8 cellular contexts compared by ENCODE assay signal in the genomic region with DNA sequence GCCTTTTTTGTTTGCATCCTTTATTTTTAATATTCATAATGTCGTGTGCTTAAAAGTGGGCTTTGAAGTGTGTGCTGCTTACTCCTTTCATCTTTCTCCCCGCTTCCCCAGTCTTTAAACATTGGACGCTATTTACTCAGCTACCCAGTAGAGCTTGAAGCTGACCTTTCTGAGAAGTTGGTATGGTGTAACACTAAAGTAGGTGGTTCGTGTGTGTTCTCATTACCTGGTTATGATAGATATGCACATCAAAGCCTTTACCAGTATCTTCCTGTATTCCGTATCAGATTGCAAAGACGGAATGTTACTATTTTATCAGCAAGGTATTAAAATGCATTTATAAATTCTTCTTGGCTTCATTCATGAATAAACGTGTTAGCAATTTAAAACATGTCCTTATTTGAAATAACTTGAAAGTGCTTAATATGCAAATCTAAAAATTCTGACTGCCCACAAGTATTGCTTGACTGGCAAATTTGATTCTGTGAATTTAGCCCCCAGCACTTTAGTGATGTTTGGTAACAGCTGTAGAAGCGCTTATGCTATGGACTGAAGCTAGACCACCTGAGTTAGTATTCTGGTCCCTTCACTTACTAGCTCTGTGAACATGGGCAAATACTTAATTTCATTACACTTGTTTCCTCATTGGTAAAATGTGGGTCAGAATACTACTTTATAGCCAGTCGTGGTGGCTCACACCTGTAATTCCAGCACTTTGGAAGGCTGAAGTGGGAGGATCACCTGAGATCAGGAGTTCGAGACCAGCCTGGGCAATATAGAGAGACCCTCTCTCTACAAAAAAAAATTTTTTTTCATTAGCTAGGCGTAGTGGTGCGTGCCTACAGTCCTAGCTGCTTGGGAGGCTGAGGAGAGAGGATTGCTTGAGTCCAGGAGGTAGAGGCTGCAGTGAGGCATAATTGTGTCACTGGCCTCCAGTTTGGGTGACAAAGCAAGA. TPM values are rescaled to one million over a fixed set of nuclear protein-coding genes. Genes with fewer than 3 reads are reported as not detected.
A peak's percentile ranks its signal among the peaks of the same experiment; 100 is the strongest.
DNase-seq lines count a peak whose midpoint lies in the region; ATAC-seq, FAIRE-seq and TF ChIP-seq lines count a peak whose summit lies in the region.

No MANE protein-coding gene starts in this region.

- H3K9me3 ChIP-seq in HepG2 (ENCODE audit: low read length) (no peaks in the 10 kb centered on the region), transverse colon (no peaks in the 10 kb centered on the region)

- intact Hi-C loops in HepG2 (cut with micrococcal nuclease; ENCODE audit: unreplicated experiment) = loop anchor here (10.0 kb wide), 1 partner anchor 324 kb away; no protein-coding TSS in a partner anchor
- intact Hi-C loops in transverse colon (cut with DNase I; ENCODE audit: low total_unique reads) = no loop called here

- H3K27me3 Mint-ChIP-seq in activated T-cell treated with anti-CD3 and anti-CD28 coated beads, Interleukin-2, amount 50 U/mL, for 72 hours (ENCODE audit: low read depth) = no peaks in the 10 kb centered on the region
- H3K27me3 Mint-ChIP-seq in activated naive CD8-positive, alpha-beta T cell = no peaks in the 10 kb centered on the region

- peak overlapping the region; percentile 97 for H3K27ac Mint-ChIP-seq in activated T-cell treated with anti-CD3 and anti-CD28 coated beads, Interleukin-2, amount 50 U/mL, for 72 hours
- peak overlapping the region; percentile 73 for H3K27ac Mint-ChIP-seq in activated naive CD8-positive, alpha-beta T cell

- peaks cover 27% of the 10 kb centered on the region for H3K4me1 ChIP-seq in HepG2 (ENCODE audit: insufficient read depth, low read length)
- peaks cover 20 to 40% (median 27%) of the 10 kb centered on the region in 4 donors for H3K4me1 ChIP-seq in transverse colon

- DNase-seq in activated T-cell treated with anti-CD3 and anti-CD28 coated beads, Interleukin-2, amount 50 U/mL, for 72 hours = no peak
- no peak for DNase-seq in activated T-cell treated with anti-CD3 and anti-CD28 coated beads, Interleukin-2, amount 50 U/mL, for 1 hour
- DNase-seq in HepG2 (ENCODE audit: low spot score) (peak; percentile 70), transverse colon (no peak), islet precursor cell (no peak), NCI-H226 (no peak)
- no peak for DNase-seq in activated effector memory CD4-positive, alpha-beta T cell treated with Interleukin-2 at 50 U/mL for 16 hours

- in situ Hi-C loops in HepG2 (cut with HindIII; ENCODE audit: extremely low pct_ligation_motif_present, low pct_unique_long_range_greater_than_20kb) = no loop called here
- in situ Hi-C loops in transverse colon (cut with MboI; ENCODE audit: low pct_ligation_motif_present in 1 of 4, low pct_unique_long_range_greater_than_20kb in 1 of 4, low sequenced_read_pairs in 3 of 4) = no loop called here

- peaks cover 29% of the 10 kb centered on the region for H3K79me2 ChIP-seq in HepG2 (ENCODE audit: insufficient read depth, low read length)

- FAIRE-seq in HepG2 (lab: Jason Lieb, UNC) = peak; percentile 18

- CTCF ChIA-PET in HepG2 (lab: Yijun Ruan, JAX; ENCODE audit: low intra/inter-chr PET ratio, low total read pairs) = no interaction called here

- peak overlapping the region; percentile 94 to 99 for H3K4me3 Mint-ChIP-seq in activated T-cell treated with anti-CD3 and anti-CD28 coated beads, Interleukin-2, amount 50 U/mL, for 72 hours
- peak overlapping the region; percentile 94 for H3K4me3 Mint-ChIP-seq in activated naive CD8-positive, alpha-beta T cell

- peak overlapping the region; percentile 78 to 92 (median 87) for H3K4me3 ChIP-seq in HepG2 (replicated peaks in 1 of 3; ENCODE audit: insufficient read depth in 1 of 3, low read depth in 2 of 3, low read length in 3 of 3)
- peak overlapping the region; percentile 77 to 81 (median 80) for H3K4me3 ChIP-seq in transverse colon

- H3K27ac ChIP-seq in HepG2 (ENCODE audit: extremely low read length, insufficient read depth, low read length) (peak overlapping the region; percentile 91), transverse colon (peak overlapping the region; percentile 94 to 98 (median 97))

- WGBS in HepG2 (ENCODE audit: low lambda C conversion rate) = 39% methylated on average over 12 of the region's 12 CpGs
- 66 to 77% methylated on average over 10 to 12 of the region's 12 CpGs for WGBS in transverse colon (ENCODE audit: low coverage in 1 of 2), 2 donors

- TF ChIP-seq POLR2A in HepG2 (IDR thresholded peaks at IDR 0.05; ENCODE audit: insufficient read depth in 1 of 2, low read depth in 2 of 2, low read length in 2 of 2) = no peak
- TF ChIP-seq POLR2A in transverse colon (IDR thresholded peaks at IDR 0.05) = no peak

- TF ChIP-seq RAD21 in HepG2 (CRISPR knock-in tag; IDR thresholded peaks at IDR 0.05) = no peak

- H3K36me3 Mint-ChIP-seq in activated T-cell treated with anti-CD3 and anti-CD28 coated beads, Interleukin-2, amount 50 U/mL, for 72 hours (ENCODE audit: insufficient read depth in 2 of 2) = peaks cover 11 to 12% of the 10 kb centered on the region in 2 donors
- peaks cover 5% of the 10 kb centered on the region for H3K36me3 Mint-ChIP-seq in activated naive CD8-positive, alpha-beta T cell

- no peak for ATAC-seq in activated T-cell treated with anti-CD3 and anti-CD28 coated beads, Interleukin-2, amount 50 U/mL, for 72 hours (replicated peaks in 1 of 2)
- peak; percentile 10; the same call in 2 of the 3 replicates for ATAC-seq in HepG2

- H3K9me3 Mint-ChIP-seq in activated T-cell treated with anti-CD3 and anti-CD28 coated beads, Interleukin-2, amount 50 U/mL, for 72 hours = no peaks in the 10 kb centered on the region
- peaks cover 3% of the 10 kb centered on the region for H3K9me3 Mint-ChIP-seq in activated naive CD8-positive, alpha-beta T cell (ENCODE audit: low read depth)

- H2AFZ ChIP-seq in HepG2 (ENCODE audit: low read length) = no peak overlapping the region

- H3K27me3 ChIP-seq in HepG2 (ENCODE audit: control insufficient read depth in 1 of 2, insufficient read depth in 2 of 2, low read length in 2 of 2) (peaks cover 0 to 7% of the 10 kb centered on the region in 2 experiments; a peak in 1 of 5 replicates), transverse colon (no peaks in the 10 kb centered on the region)

- H3K9ac ChIP-seq in HepG2 (ENCODE audit: insufficient read depth, low read depth, low read length) = peak overlapping the region; percentile 89

- H3K4me2 ChIP-seq in HepG2 (ENCODE audit: low read depth, low read length) = peak overlapping the region; percentile 91

- H3K36me3 ChIP-seq in HepG2 (replicated peaks in 1 of 2; ENCODE audit: control insufficient read depth in 1 of 2, insufficient read depth in 2 of 2, low read length in 2 of 2) (peaks cover 0 to 1% of the 10 kb centered on the region in 2 experiments; a peak in 1 of 5 replicates), transverse colon (no peaks in the 10 kb centered on the region)

- TF ChIP-seq EP300 in HepG2 (IDR thresholded peaks at IDR 0.05; ENCODE audit: low read depth in 2 of 2, low read length in 2 of 2) (peak in 1 of 2 experiments; percentile 57; a peak in 1 of 4 replicates), HepG2 (CRISPR knock-in tag; IDR thresholded peaks at IDR 0.05; ENCODE audit: borderline replicate concordance) (0 out of 2 replicates have a peak, but pooled peaks have one; percentile 33), transverse colon (IDR thresholded peaks at IDR 0.05; ENCODE audit: low read depth) (no peak)

- peaks cover 40% of the 10 kb centered on the region for H3K4me1 Mint-ChIP-seq in activated T-cell treated with anti-CD3 and anti-CD28 coated beads, Interleukin-2, amount 50 U/mL, for 72 hours (ENCODE audit: low read depth)
- H3K4me1 Mint-ChIP-seq in activated naive CD8-positive, alpha-beta T cell (ENCODE audit: low read depth) = peaks cover 32% of the 10 kb centered on the region

- no TSS peak for BruUV-seq in HepG2 (replicated peaks; lab: Mats Ljungman, UMichigan)

- peaks cover 12% of the 10 kb centered on the region for H4K20me1 ChIP-seq in HepG2 (ENCODE audit: insufficient read depth, low read length)

- POLR2A ChIA-PET in HepG2 (lab: Yijun Ruan, JAX) = interaction anchor here (0.9 to 2.3 kb wide), 3 partner anchors 75 to 180 kb away, joined by 4 to 11 read pairs (median 4); partner anchors contain the start of gene DENND4C

- TF ChIP-seq CTCF in HepG2 (CRISPR knock-in tag; IDR thresholded peaks at IDR 0.05) (no peak), transverse colon (IDR thresholded peaks at IDR 0.05) (no peak)

RNA-seq across cellular contexts. Expression of gene RRAGA, which starts 1.7 kb away (rescaled TPM):
- 10 to 100 TPM; 36.9 to 41.6 TPM for total RNA-seq in activated T-cell treated with anti-CD3 and anti-CD28 coated beads, Interleukin-2, amount 50 U/mL, for 72 hours
- total RNA-seq in HepG2 (2016; rRNA removed; fragmentation: Illumina TruSeq; extraction: Trizol) = 37.5 and 56.9 TPM in 2 replicates
- 6.6 and 6.8 TPM in 2 replicates for total RNA-seq in HepG2 (2016; cell fraction: cytosol; rRNA removed; fragmentation: Illumina TruSeq; extraction: Trizol; ENCODE audit: low read depth)
- 38.7 and 57.2 TPM in 2 replicates for total RNA-seq in HepG2 (2016; cell fraction: insoluble cytoplasmic fraction; rRNA removed; fragmentation: Illumina TruSeq; extraction: Trizol)
- 18.8 and 19.2 TPM in 2 replicates for total RNA-seq in HepG2 (2016; cell fraction: membrane; rRNA removed; fragmentation: Illumina TruSeq; extraction: Trizol)
- 22.5 and 23.0 TPM in 2 replicates for total RNA-seq in HepG2 (2016; cell fraction: nucleus; rRNA removed; fragmentation: Illumina TruSeq; extraction: Trizol)
- polyA plus RNA-seq in HepG2 (2011; rRNA removed) = 81.5 and 118 TPM in 2 replicates
- polyA plus RNA-seq in HepG2 (2011; cell fraction: cytosol; rRNA removed) = 92.8 and 95.4 TPM in 2 replicates
- 23.1 and 24.7 TPM in 2 replicates for polyA plus RNA-seq in HepG2 (2011; cell fraction: nucleus; rRNA removed)
- 56.3 and 67.6 TPM in 2 replicates for polyA plus RNA-seq in HepG2 (2012)
- 7.6 and 7.7 TPM in 2 replicates for polyA plus RNA-seq in HepG2 (2016; cell fraction: cytosol; fragmentation: Illumina TruSeq; extraction: Trizol; ENCODE audit: low read depth)
- 108 TPM in 2 replicates for polyA plus RNA-seq in HepG2 (2016; cell fraction: insoluble cytoplasmic fraction; fragmentation: Illumina TruSeq; extraction: Trizol; ENCODE audit: low read depth)
- 15.3 and 17.5 TPM in 2 replicates for polyA plus RNA-seq in HepG2 (2016; cell fraction: membrane; fragmentation: Illumina TruSeq; extraction: Trizol; ENCODE audit: low read depth)
- 47.7 and 50.3 TPM in 2 replicates for polyA plus RNA-seq in HepG2 (2016; cell fraction: nucleus; fragmentation: Illumina TruSeq; extraction: Trizol; ENCODE audit: insufficient read depth, low read depth)
- 51.0 and 104 TPM in 2 replicates for polyA minus RNA-seq in HepG2 (2011; rRNA and poly(A)+ RNA removed; ENCODE audit: low replicate concordance)
- polyA minus RNA-seq in HepG2 (2011; cell fraction: cytosol; rRNA and poly(A)+ RNA removed) = 52.6 and 58.3 TPM in 2 replicates
- polyA minus RNA-seq in HepG2 (2011; cell fraction: nucleus; rRNA and poly(A)+ RNA removed) = 32.3 and 32.6 TPM in 2 replicates
- total RNA-seq in transverse colon = 10 to 100 TPM; 35.0 to 47.0 (median 39.6) TPM

RNA-seq across cellular contexts. Expression of gene SAXO1, which starts 17.9 kb away (rescaled TPM):
- not detected for total RNA-seq in activated T-cell treated with anti-CD3 and anti-CD28 coated beads, Interleukin-2, amount 50 U/mL, for 72 hours
- total RNA-seq in HepG2 (2016; rRNA removed; fragmentation: Illumina TruSeq; extraction: Trizol) = not detected in 2 replicates
- not detected in 2 replicates for total RNA-seq in HepG2 (2016; cell fraction: cytosol; rRNA removed; fragmentation: Illumina TruSeq; extraction: Trizol; ENCODE audit: low read depth)
- not detected in 2 replicates for total RNA-seq in HepG2 (2016; cell fraction: insoluble cytoplasmic fraction; rRNA removed; fragmentation: Illumina TruSeq; extraction: Trizol)
- 0.03 TPM in 1 of 2 replicates, not detected in the other for total RNA-seq in HepG2 (2016; cell fraction: membrane; rRNA removed; fragmentation: Illumina TruSeq; extraction: Trizol)
- not detected in 2 replicates for total RNA-seq in HepG2 (2016; cell fraction: nucleus; rRNA removed; fragmentation: Illumina TruSeq; extraction: Trizol)
- polyA plus RNA-seq in HepG2 (2011; rRNA removed) = not detected in 2 replicates
- 0.04 TPM in 1 of 2 replicates, not detected in the other for polyA plus RNA-seq in HepG2 (2011; cell fraction: cytosol; rRNA removed)
- polyA plus RNA-seq in HepG2 (2011; cell fraction: nucleus; rRNA removed) = 0.07 and 0.29 TPM in 2 replicates
- not detected in 2 replicates for polyA plus RNA-seq in HepG2 (2012)
- polyA plus RNA-seq in HepG2 (2016; cell fraction: cytosol; fragmentation: Illumina TruSeq; extraction: Trizol; ENCODE audit: low read depth) = not detected in 2 replicates
- not detected in 2 replicates for polyA plus RNA-seq in HepG2 (2016; cell fraction: insoluble cytoplasmic fraction; fragmentation: Illumina TruSeq; extraction: Trizol; ENCODE audit: low read depth)
- polyA plus RNA-seq in HepG2 (2016; cell fraction: membrane; fragmentation: Illumina TruSeq; extraction: Trizol; ENCODE audit: low read depth) = not detected in 2 replicates
- not detected in 2 replicates for polyA plus RNA-seq in HepG2 (2016; cell fraction: nucleus; fragmentation: Illumina TruSeq; extraction: Trizol; ENCODE audit: insufficient read depth, low read depth)
- 0.02 TPM in 1 of 2 replicates, not detected in the other for polyA minus RNA-seq in HepG2 (2011; rRNA and poly(A)+ RNA removed; ENCODE audit: low replicate concordance)
- not detected in 2 replicates for polyA minus RNA-seq in HepG2 (2011; cell fraction: cytosol; rRNA and poly(A)+ RNA removed)
- 0.13 and 0.37 TPM in 2 replicates for polyA minus RNA-seq in HepG2 (2011; cell fraction: nucleus; rRNA and poly(A)+ RNA removed)
- under 1 TPM in 1 of 4 donors, not detected in 3; 0.41 TPM for total RNA-seq in transverse colon

RNA-seq across cellular contexts. Expression of gene HAUS6, which starts 51.8 kb away (rescaled TPM):
- total RNA-seq in activated T-cell treated with anti-CD3 and anti-CD28 coated beads, Interleukin-2, amount 50 U/mL, for 72 hours = 10 to 100 TPM; 32.8 to 33.4 TPM
- 31.1 and 51.3 TPM in 2 replicates for total RNA-seq in HepG2 (2016; rRNA removed; fragmentation: Illumina TruSeq; extraction: Trizol)
- 8.8 and 9.4 TPM in 2 replicates for total RNA-seq in HepG2 (2016; cell fraction: cytosol; rRNA removed; fragmentation: Illumina TruSeq; extraction: Trizol; ENCODE audit: low read depth)
- 28.3 and 49.0 TPM in 2 replicates for total RNA-seq in HepG2 (2016; cell fraction: insoluble cytoplasmic fraction; rRNA removed; fragmentation: Illumina TruSeq; extraction: Trizol)
- total RNA-seq in HepG2 (2016; cell fraction: membrane; rRNA removed; fragmentation: Illumina TruSeq; extraction: Trizol) = 13.2 and 16.4 TPM in 2 replicates
- 28.7 and 30.6 TPM in 2 replicates for total RNA-seq in HepG2 (2016; cell fraction: nucleus; rRNA removed; fragmentation: Illumina TruSeq; extraction: Trizol)
- polyA plus RNA-seq in HepG2 (2011; rRNA removed) = 6.2 and 9.8 TPM in 2 replicates
- polyA plus RNA-seq in HepG2 (2011; cell fraction: cytosol; rRNA removed) = 3.9 and 4.5 TPM in 2 replicates
- 5.5 and 6.2 TPM in 2 replicates for polyA plus RNA-seq in HepG2 (2011; cell fraction: nucleus; rRNA removed)
- polyA plus RNA-seq in HepG2 (2012) = 8.1 and 13.3 TPM in 2 replicates
- polyA plus RNA-seq in HepG2 (2016; cell fraction: cytosol; fragmentation: Illumina TruSeq; extraction: Trizol; ENCODE audit: low read depth) = 0.77 and 1.1 TPM in 2 replicates
- 25.0 and 27.9 TPM in 2 replicates for polyA plus RNA-seq in HepG2 (2016; cell fraction: insoluble cytoplasmic fraction; fragmentation: Illumina TruSeq; extraction: Trizol; ENCODE audit: low read depth)
- 3.1 and 3.4 TPM in 2 replicates for polyA plus RNA-seq in HepG2 (2016; cell fraction: membrane; fragmentation: Illumina TruSeq; extraction: Trizol; ENCODE audit: low read depth)
- 36.4 and 41.0 TPM in 2 replicates for polyA plus RNA-seq in HepG2 (2016; cell fraction: nucleus; fragmentation: Illumina TruSeq; extraction: Trizol; ENCODE audit: insufficient read depth, low read depth)
- 10.4 and 16.3 TPM in 2 replicates for polyA minus RNA-seq in HepG2 (2011; rRNA and poly(A)+ RNA removed; ENCODE audit: low replicate concordance)
- polyA minus RNA-seq in HepG2 (2011; cell fraction: cytosol; rRNA and poly(A)+ RNA removed) = 9.9 and 12.0 TPM in 2 replicates
- 21.0 and 21.8 TPM in 2 replicates for polyA minus RNA-seq in HepG2 (2011; cell fraction: nucleus; rRNA and poly(A)+ RNA removed)
- total RNA-seq in transverse colon = 1 to 10 TPM; 1.4 to 8.9 (median 6.3) TPM
